Comparison of ENCODE assay signal across 8 cellular contexts in the genomic region with DNA sequence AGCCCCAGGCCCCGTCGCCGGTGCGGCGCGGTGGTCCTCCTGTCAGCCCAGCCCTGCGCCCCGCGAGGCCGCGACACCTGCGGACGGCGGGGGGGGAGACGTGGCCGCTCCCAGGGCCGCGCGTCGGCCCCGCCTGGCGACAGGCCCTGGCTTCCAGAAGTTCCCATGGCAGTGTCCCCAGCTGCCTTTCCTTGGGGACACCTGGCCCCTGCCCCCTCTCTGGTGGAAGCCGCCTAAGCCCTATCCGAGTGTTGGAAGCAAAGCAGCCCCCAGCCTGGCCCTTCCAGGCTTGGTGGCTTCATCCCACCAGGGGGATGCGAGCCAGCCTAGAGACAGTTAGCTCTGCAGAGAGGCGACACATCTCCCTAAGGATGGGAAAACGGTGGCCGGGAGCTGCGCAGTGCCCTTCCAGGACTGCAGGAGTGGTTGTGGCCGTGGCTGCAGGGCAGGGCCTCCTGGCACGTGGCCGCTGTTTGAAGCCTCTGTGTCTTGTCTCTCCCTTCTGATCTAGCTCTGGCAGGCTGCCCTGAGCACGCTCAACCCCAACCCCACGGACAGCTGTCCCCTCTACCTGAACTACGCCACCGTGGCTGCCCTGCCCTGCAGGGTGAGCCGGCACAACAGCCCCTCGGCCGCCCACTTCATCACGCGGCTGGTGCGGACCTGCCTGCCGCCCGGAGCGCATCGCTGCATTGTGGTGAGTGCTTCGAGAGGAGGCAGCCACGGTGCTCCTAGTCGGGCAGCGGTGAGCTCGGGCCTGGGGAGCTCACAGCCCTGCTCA. TPM values are rescaled to one million over a fixed set of nuclear protein-coding genes. Genes with fewer than 3 reads are reported as not detected.
DNase-seq lines count a peak whose midpoint lies in the region; ATAC-seq and TF ChIP-seq lines count a peak whose summit lies in the region.

No MANE protein-coding gene starts in this region.

- no peaks in the 10 kb centered on the region for H3K27me3 Mint-ChIP-seq in T-helper 17 cell
- H3K27me3 Mint-ChIP-seq in nephron progenitor cell (ENCODE audit: low read depth, poor library complexity), result no peaks in the 10 kb centered on the region

- peak overlapping the region; percentile 82 for H3K4me3 Mint-ChIP-seq in T-helper 17 cell
- H3K4me3 Mint-ChIP-seq in nephron progenitor cell, result peak overlapping the region; percentile 63

- H3K4me3 ChIP-seq in GM12875 (ENCODE audit: low read depth, low read length) (peak overlapping the region; percentile 58), epithelial cell of esophagus (ENCODE audit: low read length) (peak overlapping the region; percentile 19)

- H3K36me3 Mint-ChIP-seq in T-helper 17 cell (ENCODE audit: low read depth) (peaks cover under 1% of the 10 kb centered on the region), nephron progenitor cell (ENCODE audit: low read depth) (peaks cover 5% of the 10 kb centered on the region)

- no peaks in the 10 kb centered on the region for H3K9me3 ChIP-seq in T-helper 17 cell (ENCODE audit: control insufficient read depth, low read length, poor library complexity, severe bottlenecking)

- no peaks in the 10 kb centered on the region for H3K9me3 Mint-ChIP-seq in nephron progenitor cell

- H3K4me1 Mint-ChIP-seq in T-helper 17 cell (peaks cover 20% of the 10 kb centered on the region), nephron progenitor cell (peaks cover 24% of the 10 kb centered on the region)

- ATAC-seq in HG02642 (IDR thresholded peaks at IDR 0.05; ENCODE audit: poor library complexity, unreplicated experiment), result peak; percentile 33
- ATAC-seq in T-helper 17 cell, result no peak

- DNase-seq in T-helper 17 cell (no peak), epithelial cell of esophagus (ENCODE audit: low read depth) (no peak), nephron progenitor cell (no peak), SKM-1 treated with dmso at 0.1 percent for 144 hours (lab: John Stamatoyannopoulos, UW; ENCODE audit: unreplicated experiment) (no peak), NCI-H1436 treated with DMSO at 0.1 percent for 48 hours (lab: John Stamatoyannopoulos, UW) (no peak), LoVo (ENCODE audit: low spot score) (no peak)

- TF ChIP-seq CTCF in GM12875 (IDR thresholded peaks at IDR 0.05; ENCODE audit: borderline replicate concordance, insufficient read depth, low read depth, low read length) (no peak), epithelial cell of esophagus (IDR thresholded peaks at IDR 0.05; ENCODE audit: insufficient read depth, low read depth, low read length, missing control alignments) (no peak), nephron progenitor cell (IDR thresholded peaks at IDR 0.05) (no peak)

- peak overlapping the region; percentile 77 for H3K27ac Mint-ChIP-seq in T-helper 17 cell
- H3K27ac Mint-ChIP-seq in nephron progenitor cell, result no peak overlapping the region

RNA-seq across cellular contexts. Expression of a gene that starts 0.8 kb away (rescaled TPM):
- total RNA-seq in T-helper 17 cell, result 10 to 100 TPM; 59.2 to 64.8 TPM

RNA-seq across cellular contexts. Expression of a gene that starts 42.3 kb away (rescaled TPM):
- 100 to 1,000 TPM; 161 to 167 TPM for total RNA-seq in T-helper 17 cell
